ENCODE assay signal across 8 cellular contexts in the genomic region with DNA sequence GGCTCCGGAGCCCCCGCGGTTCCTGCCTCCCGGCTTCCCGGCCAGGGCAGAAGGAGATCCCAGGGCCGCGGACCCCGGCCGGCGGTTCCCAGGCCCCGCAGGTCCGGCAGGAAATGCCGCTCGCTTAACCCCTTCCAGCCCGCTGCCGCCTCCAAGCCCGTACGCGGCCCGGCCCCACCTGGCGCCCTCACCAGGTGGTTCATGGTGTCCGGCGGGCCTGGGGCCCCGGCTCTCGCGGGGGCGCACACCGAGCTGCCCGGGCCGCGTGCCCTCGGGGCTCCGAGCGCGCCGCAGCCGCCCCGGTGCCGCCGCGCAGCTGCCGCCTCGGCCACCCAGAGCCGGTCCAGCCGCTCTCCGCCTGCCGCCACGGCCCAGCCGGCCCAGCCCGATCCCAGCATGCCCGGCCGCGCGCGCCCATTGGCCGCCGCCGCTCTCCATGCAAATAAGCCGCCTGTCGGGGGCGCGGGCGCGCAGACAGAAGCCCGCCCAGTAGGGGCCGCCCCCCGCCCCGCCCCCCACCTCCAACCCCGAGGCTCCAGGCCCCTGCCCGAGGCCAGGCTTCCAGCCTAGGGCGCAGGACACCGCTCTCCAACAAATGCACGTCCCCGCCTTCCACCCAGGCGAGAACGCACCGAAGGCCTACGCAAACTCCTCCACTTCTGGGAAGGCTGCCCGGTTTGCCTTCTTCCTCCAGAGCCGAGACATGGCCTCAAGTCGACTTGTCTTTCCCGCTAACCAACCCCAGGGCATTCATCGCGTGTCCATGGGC. TPM values are rescaled to one million over a fixed set of nuclear protein-coding genes. Genes with fewer than 3 reads are reported as not detected.
DNase-seq lines count a peak whose midpoint lies in the region; ATAC-seq, FAIRE-seq and TF ChIP-seq lines count a peak whose summit lies in the region.

A gene with protein sequence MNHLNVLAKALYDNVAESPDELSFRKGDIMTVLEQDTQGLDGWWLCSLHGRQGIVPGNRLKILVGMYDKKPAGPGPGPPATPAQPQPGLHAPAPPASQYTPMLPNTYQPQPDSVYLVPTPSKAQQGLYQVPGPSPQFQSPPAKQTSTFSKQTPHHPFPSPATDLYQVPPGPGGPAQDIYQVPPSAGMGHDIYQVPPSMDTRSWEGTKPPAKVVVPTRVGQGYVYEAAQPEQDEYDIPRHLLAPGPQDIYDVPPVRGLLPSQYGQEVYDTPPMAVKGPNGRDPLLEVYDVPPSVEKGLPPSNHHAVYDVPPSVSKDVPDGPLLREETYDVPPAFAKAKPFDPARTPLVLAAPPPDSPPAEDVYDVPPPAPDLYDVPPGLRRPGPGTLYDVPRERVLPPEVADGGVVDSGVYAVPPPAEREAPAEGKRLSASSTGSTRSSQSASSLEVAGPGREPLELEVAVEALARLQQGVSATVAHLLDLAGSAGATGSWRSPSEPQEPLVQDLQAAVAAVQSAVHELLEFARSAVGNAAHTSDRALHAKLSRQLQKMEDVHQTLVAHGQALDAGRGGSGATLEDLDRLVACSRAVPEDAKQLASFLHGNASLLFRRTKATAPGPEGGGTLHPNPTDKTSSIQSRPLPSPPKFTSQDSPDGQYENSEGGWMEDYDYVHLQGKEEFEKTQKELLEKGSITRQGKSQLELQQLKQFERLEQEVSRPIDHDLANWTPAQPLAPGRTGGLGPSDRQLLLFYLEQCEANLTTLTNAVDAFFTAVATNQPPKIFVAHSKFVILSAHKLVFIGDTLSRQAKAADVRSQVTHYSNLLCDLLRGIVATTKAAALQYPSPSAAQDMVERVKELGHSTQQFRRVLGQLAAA (minus strand): TSS at position 345 of the 769 bp plus-strand sequence. CDS start 142 bp downstream, at position 203.

- peak; percentile 65 for TF ChIP-seq POLR2A in A549 (IDR thresholded peaks at IDR 0.05; ENCODE audit: low read length)

- POLR2A ChIA-PET in A549 (lab: Yijun Ruan, JAX), result interaction anchor here (0.8 to 3.4 kb wide), 6 partner anchors 12 to 182 kb away, joined by 3 to 15 read pairs (median 4); a partner anchor contains a TSS
- POLR2A ChIA-PET in naive thymus-derived CD4-positive, alpha-beta T cell (lab: Charles Lee), result no interaction called here

- WGBS in A549 (ENCODE audit: missing lambda C conversion rate), result 13% methylated on average over 32 of the region's 84 CpGs
- 0 to 1% methylated on average over 63 to 84 of the region's 84 CpGs for WGBS in aorta, 2 donors

- H3K36me3 ChIP-seq in GM06990 (ENCODE audit: control insufficient read depth, insufficient read depth, low read length) (no peaks in the 10 kb centered on the region; the same call in none of the 2 replicates), HAP-1 (replicated peaks) (no peaks in the 10 kb centered on the region), WERI-Rb-1 (no peaks in the 10 kb centered on the region), aorta (ENCODE audit: control insufficient read depth in 1 of 2, insufficient read depth in 2 of 2, low read length in 1 of 2) (no peaks in the 10 kb centered on the region)
- H3K36me3 ChIP-seq in naive thymus-derived CD4-positive, alpha-beta T cell (ENCODE audit: control insufficient read depth in 2 of 3, insufficient read depth in 3 of 3, low read length in 3 of 3), result no peaks in the 10 kb centered on the region

- DNase-seq in A549 (ENCODE audit: low read depth in 1 of 2, low spot score in 1 of 2), result peak; percentile 85 to 87
- peak; percentile 81 for DNase-seq in GM06990 (ENCODE audit: extremely low read depth, insufficient read length)
- peak; percentile 83 to 91 for DNase-seq in HAP-1 (ENCODE audit: low spot score in 2 of 2)
- DNase-seq in NCI-H1092 treated with DMSO at 0.1 percent for 48 hours (lab: John Stamatoyannopoulos, UW), result peak; percentile 82
- peak; percentile 92 for DNase-seq in WERI-Rb-1
- DNase-seq in fibroblast of the aortic adventitia (ENCODE audit: low read depth), result peak; percentile 87
- DNase-seq in naive thymus-derived CD4-positive, alpha-beta T cell, result no peak
- peak; percentile 91 to 95 for DNase-seq in aorta

- peak within 1 kb of the TSS; percentile 97 for H3K4me2 ChIP-seq in A549

- peak within 1 kb of the TSS; percentile 89 to 99 for H3K27ac ChIP-seq in A549
- H3K27ac ChIP-seq in WERI-Rb-1, result peak within 1 kb of the TSS; percentile 87
- H3K27ac ChIP-seq in naive thymus-derived CD4-positive, alpha-beta T cell (ENCODE audit: low read depth, low read length), result no peak within 1 kb of the TSS
- H3K27ac ChIP-seq in aorta (ENCODE audit: low read depth in 1 of 2, low read length in 2 of 2), result peak within 1 kb of the TSS; percentile 88 to 95

- H3K4me3 ChIP-seq in A549, result peak within 1 kb of the TSS; percentile 74
- H3K4me3 ChIP-seq in GM06990 (replicated peaks; ENCODE audit: low read depth, low read length), result peak within 1 kb of the TSS; percentile 76
- H3K4me3 ChIP-seq in HAP-1, result peak within 1 kb of the TSS; percentile 62
- peak within 1 kb of the TSS; percentile 72 for H3K4me3 ChIP-seq in WERI-Rb-1 (ENCODE audit: low read depth, low read length)
- peak within 1 kb of the TSS; percentile 76 for H3K4me3 ChIP-seq in fibroblast of the aortic adventitia (ENCODE audit: low read depth, low read length)
- H3K4me3 ChIP-seq in naive thymus-derived CD4-positive, alpha-beta T cell (ENCODE audit: low read length), result no peak within 1 kb of the TSS
- peak within 1 kb of the TSS; percentile 69 to 82 for H3K4me3 ChIP-seq in aorta (ENCODE audit: low read length in 2 of 2)

- ATAC-seq in A549, result peak; percentile 69 to 77
- ATAC-seq in naive thymus-derived CD4-positive, alpha-beta T cell, result peak; percentile 24
- peak; percentile 73 for ATAC-seq in aorta (ENCODE audit: low FRiP score)

- peak within 1 kb of the TSS; percentile 51 to 82 (median 68) for H3K4me3 Mint-ChIP-seq in naive thymus-derived CD4-positive, alpha-beta T cell

- in situ Hi-C loops in HAP-1 (cut with MboI; ENCODE audit: low sequenced_read_pairs), result no loop called here

- no peak for TF ChIP-seq EP300 in A549 (IDR thresholded peaks at IDR 0.05)

- CTCF ChIA-PET in A549 (lab: Yijun Ruan, JAX), result interaction anchor here (1.0 to 11.7 kb wide), 8 partner anchors 11 to 135 kb away, joined by 3 to 139 read pairs (median 4); no protein-coding TSS in a partner anchor
- CTCF ChIA-PET in naive thymus-derived CD4-positive, alpha-beta T cell (lab: Charles Lee), result no interaction called here

- no peaks in the 10 kb centered on the region for H3K36me3 Mint-ChIP-seq in naive thymus-derived CD4-positive, alpha-beta T cell

- no peak; the same call in 2 of the 3 replicates for TF ChIP-seq CTCF in A549 (IDR thresholded peaks at IDR 0.05)
- no peak for TF ChIP-seq CTCF in GM06990 (IDR thresholded peaks at IDR 0.05; ENCODE audit: insufficient read depth, low read length, poor library complexity, severe bottlenecking)
- TF ChIP-seq CTCF in WERI-Rb-1 (IDR thresholded peaks at IDR 0.05; ENCODE audit: low read depth, low read length), result 0 out of 2 replicates have a peak, but pooled peaks have one; percentile 11
- TF ChIP-seq CTCF in fibroblast of the aortic adventitia (IDR thresholded peaks at IDR 0.05; ENCODE audit: insufficient read depth, low read length), result no peak

- H3K9me3 Mint-ChIP-seq in naive thymus-derived CD4-positive, alpha-beta T cell, result no peaks in the 10 kb centered on the region

- no peaks in the 10 kb centered on the region for H3K9me3 ChIP-seq in A549
- H3K9me3 ChIP-seq in HAP-1, result no peaks in the 10 kb centered on the region
- H3K9me3 ChIP-seq in WERI-Rb-1 (ENCODE audit: severe bottlenecking), result no peaks in the 10 kb centered on the region
- no peaks in the 10 kb centered on the region for H3K9me3 ChIP-seq in naive thymus-derived CD4-positive, alpha-beta T cell (ENCODE audit: control insufficient read depth in 2 of 3, low read length in 3 of 3)
- H3K9me3 ChIP-seq in aorta (ENCODE audit: control insufficient read depth, low read length), result no peaks in the 10 kb centered on the region

- peaks cover 25 to 73% (median 31%) of the 10 kb centered on the region in 5 donors for H3K27me3 Mint-ChIP-seq in naive thymus-derived CD4-positive, alpha-beta T cell

- no peak for TF ChIP-seq RAD21 in A549 (conservative IDR thresholded peaks at IDR 0.05 in 1 of 2, IDR thresholded peaks at IDR 0.05 in 1 of 2)

- peaks cover 83% of the 10 kb centered on the region for H3K4me1 ChIP-seq in A549
- peaks cover 8% of the 10 kb centered on the region for H3K4me1 ChIP-seq in HAP-1
- H3K4me1 ChIP-seq in naive thymus-derived CD4-positive, alpha-beta T cell (ENCODE audit: control insufficient read depth in 2 of 2, insufficient read depth in 2 of 2, low read length in 2 of 2), result peaks cover 0 to 5% of the 10 kb centered on the region in 2 donors
- H3K4me1 ChIP-seq in aorta (ENCODE audit: control insufficient read depth in 1 of 2, insufficient read depth in 2 of 2, low read length in 2 of 2), result peaks cover 0 to 8% of the 10 kb centered on the region in 2 donors

- H3K27ac Mint-ChIP-seq in naive thymus-derived CD4-positive, alpha-beta T cell, result no peak within 1 kb of the TSS

- intact Hi-C loops in naive thymus-derived CD4-positive, alpha-beta T cell (cut with micrococcal nuclease), result no loop called here
- intact Hi-C loops in aorta (cut with DNase I), result loop anchor here in 1 of 2 donors (5.0 kb wide), 1 partner anchor 56 kb away; no protein-coding TSS in a partner anchor

- H3K27me3 ChIP-seq in GM06990 (replicated peaks; ENCODE audit: control insufficient read depth, insufficient read depth, low read length), result no peaks in the 10 kb centered on the region
- no peaks in the 10 kb centered on the region for H3K27me3 ChIP-seq in HAP-1 (ENCODE audit: low read depth)
- no peaks in the 10 kb centered on the region for H3K27me3 ChIP-seq in WERI-Rb-1 (ENCODE audit: insufficient read depth, low read depth, severe bottlenecking)
- peaks cover 0 to 6% of the 10 kb centered on the region in 2 donors for H3K27me3 ChIP-seq in naive thymus-derived CD4-positive, alpha-beta T cell (ENCODE audit: control insufficient read depth in 2 of 2, insufficient read depth in 2 of 2, low read length in 2 of 2)
- H3K27me3 ChIP-seq in aorta (ENCODE audit: control insufficient read depth in 1 of 2, insufficient read depth in 2 of 2, low read length in 1 of 2), result no peaks in the 10 kb centered on the region

- peaks cover 0 to 10% (median 4%) of the 10 kb centered on the region in 7 donors for H3K4me1 Mint-ChIP-seq in naive thymus-derived CD4-positive, alpha-beta T cell

- no peak for FAIRE-seq in A549 (lab: Jason Lieb, UNC)

TF ChIP-seq in A549, 52 proteins besides CTCF, POLR2A, EP300 and RAD21 (continues in another document):
- TF ChIP-seq TP53 (CRISPR knock-in tag; IDR thresholded peaks at IDR 0.05) (no peak), NFE2L2 (conservative IDR thresholded peaks at IDR 0.05; ENCODE audit: low read length) (no peak), ZSCAN20 (CRISPR knock-in tag; IDR thresholded peaks at IDR 0.05) (no peak)

RNA-seq across cellular contexts. Expression of the gene that starts here (rescaled TPM):
- polyA plus RNA-seq in A549 (2011; rRNA removed) (8.3 and 10.2 TPM in 2 replicates), A549 (2017; fragmentation: RNase III; extraction: RNeasy Plus Mini Kit Qiagen cat#74134 plus additional on column Dnase treatment) (34.2 to 35.9 TPM (median 35.8 TPM) in 3 replicates), aorta (10 to 100 TPM; 28.7 to 56.3 TPM)
- 35.4 and 50.7 TPM in 2 replicates for polyA plus RNA-seq in A549 (2012; cell fraction: cytosol; rRNA removed)
- polyA plus RNA-seq in A549 (2012; cell fraction: nucleus; rRNA removed), result 81.8 and 122 TPM in 2 replicates
- polyA minus RNA-seq in A549 (2011; rRNA and poly(A)+ RNA removed), result 12.3 and 12.9 TPM in 2 replicates
- total RNA-seq in fibroblast of the aortic adventitia (ENCODE audit: low replicate concordance) (26.9 and 33.4 TPM in 2 replicates), aorta (100 to 1,000 TPM; 125 to 140 TPM)
- not detected for total RNA-seq in naive thymus-derived CD4-positive, alpha-beta T cell
- not detected for polyA plus RNA-seq in naive thymus-derived CD4-positive, alpha-beta T cell

Comparison
In these comparisons a context has a peak if more than half of its experiments do, and no peak if none do; other contexts are left out.
1. RNA of the gene that starts here (total RNA-seq): 125 to 140 TPM in aorta and 26.9 to 33.4 TPM in fibroblast of the aortic adventitia; not detected in naive thymus-derived CD4-positive, alpha-beta T cell; every median in the first group is over 10 times any median in the second.
2. RNA of the gene that starts here (polyA plus RNA-seq): 28.7 to 56.3 TPM in aorta and 8.3 to 122 TPM in A549; not detected in naive thymus-derived CD4-positive, alpha-beta T cell; every median in the first group is over 4 times any median in the second.
3. Peak in ATAC-seq in naive thymus-derived CD4-positive, alpha-beta T cell; RNA of the gene not detected or under 1 TPM.
4. DNase-seq: peak in A549 (2 of 2), GM06990 (single experiment), HAP-1 (2 of 2), NCI-H1092 treated with DMSO at 0.1 percent for 48 hours (single experiment), WERI-Rb-1 (single experiment), fibroblast of the aortic adventitia (single experiment) and aorta (2 of 2); none in naive thymus-derived CD4-positive, alpha-beta T cell (0 of 9).
5. Peak in every context shown above with its lines, with median percentiles within 50 percentile points of each other: ATAC-seq.